In genomic region chr7:106219170-106219569, GRCh38 we compare ENCODE assay signal across 21 cellular contexts.
"Had no signal": no experiment of that assay in that cellular context is flagged by ENCODE, and none has a peak within 500 bp of the region (broad histone marks: within the 10 kb centered on the region; RNA-seq: fewer than 3 reads in every experiment).

No MANE protein-coding gene starts in this region.

- ATAC-seq: activated CD8-positive, alpha-beta T cell treated with anti-CD3 and anti-CD28 coated beads for 36 hours; activated naive CD8-positive, alpha-beta T cell treated with anti-CD3 and anti-CD28 coated beads, Interleukin-2, amount 50 U/mL, for 24 hours; foreskin keratinocyte; left lobe of liver; mucosa of descending colon; psoas muscle; sciatic nerve had no signal

- H3K27me3 ChIP-seq: brain microvascular endothelial cell, foreskin keratinocyte, tibial artery had no signal

- H3K27ac ChIP-seq: brain microvascular endothelial cell, foreskin keratinocyte had no signal

- FAIRE-seq: keratinocyte had no signal

- H3K9me3 ChIP-seq: mucosa of descending colon, psoas muscle, tibial artery had no signal

- H3K36me3 ChIP-seq: brain microvascular endothelial cell, tibial artery had no signal

- H3K4me3 ChIP-seq: mucosa of descending colon, psoas muscle, tibial artery had no signal

- DNase-seq: activated CD4-positive, alpha-beta T cell treated with anti-CD3 and anti-CD28 coated beads, Interleukin-2, amount 10 ng/mL, durations not matched to agents 24 days and 14 days; activated CD8-positive, alpha-beta T cell treated with anti-CD3 and anti-CD28 coated beads for 36 hours; activated naive CD4-positive, alpha-beta T cell treated with Interleukin-2 at 50 U/mL for 16 hours; activated naive CD8-positive, alpha-beta T cell treated with anti-CD3 and anti-CD28 coated beads, Interleukin-2, amount 50 U/mL, for 24 hours; activated T-cell treated with anti-CD3 and anti-CD28 coated beads, Interleukin-2, amount 50 U/mL, for 1 hour; aorta; brain microvascular endothelial cell; cortex of kidney; effector CD8-positive, alpha-beta T cell; foreskin keratinocyte; hypothalamus; mesenchymal stem cell; mucosa of descending colon; naive B cell; psoas muscle; stimulated activated CD4-positive, alpha-beta T cell treated with anti-CD3 and anti-CD28 coated beads, Interleukin-4, amount 100 ng/mL, for 4 hours; stimulated activated naive CD4-positive, alpha-beta T cell; tibial artery had no signal
